In the genomic region with DNA sequence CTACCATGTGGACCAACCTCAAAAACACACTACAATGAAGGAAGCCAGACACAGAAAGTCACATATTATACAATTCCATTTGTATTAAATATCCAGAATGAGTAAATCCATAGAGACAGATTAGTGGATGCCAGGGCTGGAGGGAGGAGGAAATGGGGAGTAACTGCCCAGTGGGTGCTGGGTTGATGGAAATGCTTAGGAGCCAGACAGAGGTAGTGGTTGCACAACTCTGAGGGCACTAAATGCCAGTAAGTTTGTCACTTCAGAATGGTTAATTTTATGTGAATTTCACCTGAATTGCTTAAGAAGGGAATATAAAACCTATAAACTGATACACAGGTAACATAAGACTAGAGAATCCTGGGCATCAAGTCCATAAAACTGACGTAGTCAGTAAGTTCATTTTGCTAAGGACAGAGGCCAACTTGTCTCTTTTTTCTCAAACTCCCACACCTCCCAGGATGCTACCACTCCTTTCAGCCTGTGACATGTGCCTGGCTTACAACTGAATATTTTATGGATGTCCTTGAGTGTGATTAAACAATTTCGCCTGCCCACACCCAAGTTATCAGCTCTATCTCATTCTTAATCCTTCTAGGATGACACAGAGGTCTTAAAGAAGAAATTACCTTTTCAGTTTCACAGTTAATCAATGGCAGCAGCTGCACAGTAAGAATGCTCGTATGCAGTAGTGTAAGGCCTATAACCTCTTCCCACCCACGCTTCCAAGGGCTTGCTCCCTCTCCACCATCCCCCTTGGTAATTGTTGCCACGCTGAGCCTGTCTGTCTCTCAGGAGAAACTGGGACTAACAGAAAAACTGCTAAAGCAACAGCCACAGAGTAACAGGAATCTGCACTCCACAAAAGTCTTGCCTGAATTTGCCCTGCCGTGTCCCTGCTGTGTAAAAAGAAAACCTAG, we compare ENCODE assay signal across 15 cellular contexts. TPM values are rescaled to one million over a fixed set of nuclear protein-coding genes. Genes with fewer than 3 reads are reported as not detected.
DNase-seq lines count a peak whose midpoint lies in the region; ATAC-seq, FAIRE-seq and TF ChIP-seq lines count a peak whose summit lies in the region.
"Had no signal": no experiment of that assay in that cellular context is flagged by ENCODE, and none has a peak within 500 bp of the region (broad histone marks: within the 10 kb centered on the region; RNA-seq: fewer than 3 reads in every experiment).

No MANE protein-coding gene starts in this region.

- no peak for TF ChIP-seq EP300 in K562 (IDR thresholded peaks at IDR 0.05; ENCODE audit: low read length)

- H3K4me2 ChIP-seq in K562 (ENCODE audit: insufficient read depth, low read length): no peak overlapping the region

- no peak for FAIRE-seq in K562 (lab: Jason Lieb, UNC)
- FAIRE-seq: kidney had no signal

- intact Hi-C loops in K562 (cut with micrococcal nuclease): no loop called here

- no peak overlapping the region; the same call in 1 of the 2 replicates for H2AFZ ChIP-seq in K562 (ENCODE audit: low read depth, low read length)

- no peaks in the 10 kb centered on the region for H3K9me1 ChIP-seq in K562 (ENCODE audit: control insufficient read depth, insufficient read depth, low read length)

- H4K20me1 ChIP-seq in K562 (replicated peaks; ENCODE audit: control insufficient read depth, insufficient read depth, low read length): no peaks in the 10 kb centered on the region

- H3K9me3 Mint-ChIP-seq in activated T-cell treated with anti-CD3 and anti-CD28 coated beads, Interleukin-2, amount 50 U/mL, for 24 hours: no peaks in the 10 kb centered on the region

- peaks cover 0 to 3% of the 10 kb centered on the region in 2 experiments; a peak in 2 of 5 replicates for H3K4me1 ChIP-seq in K562 (replicated peaks in 1 of 2; ENCODE audit: control insufficient read depth in 2 of 2, insufficient read depth in 2 of 2, low read length in 2 of 2)

- no peak for TF ChIP-seq RAD21 in K562 (CRISPR knock-in tag; conservative IDR thresholded peaks at IDR 0.05 in 1 of 2, IDR thresholded peaks at IDR 0.05 in 1 of 2)

- H3K36me3 Mint-ChIP-seq in activated T-cell treated with anti-CD3 and anti-CD28 coated beads, Interleukin-2, amount 50 U/mL, for 24 hours (ENCODE audit: low read depth): peaks cover 28% of the 10 kb centered on the region
- H3K36me3 Mint-ChIP-seq in T-helper 17 cell (ENCODE audit: low read depth): peaks cover 8% of the 10 kb centered on the region

- H3K27me3 Mint-ChIP-seq in activated T-cell treated with anti-CD3 and anti-CD28 coated beads, Interleukin-2, amount 50 U/mL, for 24 hours: peaks cover 22% of the 10 kb centered on the region
- H3K27me3 Mint-ChIP-seq in T-helper 17 cell: peaks cover 31% of the 10 kb centered on the region

- no peaks in the 10 kb centered on the region for H3K36me3 ChIP-seq in K562 (ENCODE audit: control insufficient read depth, insufficient read depth, low read length)

- in situ Hi-C loops in K562 (cut with MboI): no loop called here

- H3K27me3 ChIP-seq in K562 (ENCODE audit: control insufficient read depth in 2 of 2, insufficient read depth in 2 of 2, low read length in 2 of 2): peaks cover 0 to 7% of the 10 kb centered on the region in 2 experiments; a peak in 2 of 5 replicates
- H3K27me3 ChIP-seq: MG63 had no signal

- H3K4me3 Mint-ChIP-seq in activated T-cell treated with anti-CD3 and anti-CD28 coated beads, Interleukin-2, amount 50 U/mL, for 24 hours: no peak overlapping the region
- no peak overlapping the region for H3K4me3 Mint-ChIP-seq in T-helper 17 cell
- H3K4me3 Mint-ChIP-seq: stimulated activated naive B cell treated with anti-CD40 and anti-IgM and Interleukin-4, amounts not matched to agents 10 μg/mL and 1 μg/mL and 100 μg/mL, for 72 hours had no signal

- CTCF ChIA-PET in K562 (lab: Yijun Ruan, JAX; ENCODE audit: low intra/inter-chr PET ratio): interaction anchor here (0.6 kb wide), 1 partner anchor 325 kb away, joined by 3 read pairs; no protein-coding TSS in a partner anchor

- TF ChIP-seq POLR2A in K562 (conservative IDR thresholded peaks at IDR 0.05): no peak

- no peak for TF ChIP-seq CTCF in K562 (IDR thresholded peaks at IDR 0.05 in 2 of 3, conservative IDR thresholded peaks at IDR 0.05 in 1 of 3; ENCODE audit: insufficient read depth in 2 of 3, low read depth in 1 of 3, low read length in 3 of 3)

- H3K27ac ChIP-seq in K562 (ENCODE audit: extremely low read depth, low read depth, low read length): no peak overlapping the region

- POLR2A ChIA-PET in K562 (lab: Yijun Ruan, JAX): no interaction called here

- no TSS peak for BruUV-seq in K562 (replicated peaks; lab: Mats Ljungman, UMichigan)

- no peak overlapping the region for H3K9ac ChIP-seq in K562 (ENCODE audit: insufficient read depth in 1 of 2, low read depth in 2 of 2, low read length in 2 of 2)

- H3K9me3 ChIP-seq in K562 (replicated peaks; ENCODE audit: control insufficient read depth, insufficient read depth, low read depth, low read length) (no peaks in the 10 kb centered on the region), T-helper 17 cell (ENCODE audit: control insufficient read depth, low read length, poor library complexity, severe bottlenecking) (no peaks in the 10 kb centered on the region)
- H3K9me3 ChIP-seq: MG63 had no signal

- H3K4me3 ChIP-seq in K562: no peak overlapping the region
- H3K4me3 ChIP-seq: MG63 had no signal

- peaks cover 13% of the 10 kb centered on the region for H3K4me1 Mint-ChIP-seq in activated T-cell treated with anti-CD3 and anti-CD28 coated beads, Interleukin-2, amount 50 U/mL, for 24 hours (ENCODE audit: low read depth)
- H3K4me1 Mint-ChIP-seq in T-helper 17 cell: peaks cover 13% of the 10 kb centered on the region

- peak overlapping the region; percentile 28 for H3K27ac Mint-ChIP-seq in activated T-cell treated with anti-CD3 and anti-CD28 coated beads, Interleukin-2, amount 50 U/mL, for 24 hours
- H3K27ac Mint-ChIP-seq in T-helper 17 cell: no peak overlapping the region
- H3K27ac Mint-ChIP-seq: stimulated activated naive B cell treated with anti-CD40 and anti-IgM and Interleukin-4, amounts not matched to agents 10 μg/mL and 1 μg/mL and 100 μg/mL, for 72 hours had no signal

- no peak for DNase-seq in activated T-cell treated with anti-CD3 and anti-CD28 coated beads, Interleukin-2, amount 50 U/mL, for 24 hours
- DNase-seq in activated T-cell treated with anti-CD3 and anti-CD28 coated beads for 4 hours (no peak), MV-4-11 (lab: John Stamatoyannopoulos, UW) (peak; percentile 39), K562 (ENCODE audit: extremely low read depth in 1 of 4, low spot score in 3 of 4) (no peak), renal cortical epithelial cell (ENCODE audit: low read depth) (peak; percentile 17), T-helper 17 cell (no peak), SHP77 (lab: John Stamatoyannopoulos, UW) (no peak)
- DNase-seq: kidney; MG63; retina; stimulated activated naive B cell treated with anti-CD40 and anti-IgM and Interleukin-4, amounts not matched to agents 10 μg/mL and 1 μg/mL and 100 μg/mL, for 72 hours had no signal

- no peaks in the 10 kb centered on the region for H3K79me2 ChIP-seq in K562 (ENCODE audit: control insufficient read depth, insufficient read depth, low read length)

- 23% methylated on average over 5 of the region's 6 CpGs for WGBS in K562 (ENCODE audit: insufficient coverage, low coverage, missing lambda C conversion rate)

- no peak for ATAC-seq in K562
- ATAC-seq in T-helper 17 cell: no peak
- no peak for ATAC-seq in GM18502 (IDR thresholded peaks at IDR 0.05; ENCODE audit: poor library complexity, unreplicated experiment)

TF ChIP-seq in K562, 482 proteins besides CTCF, POLR2A, EP300 and RAD21:
- TF ChIP-seq ZNF583 (CRISPR knock-in tag; IDR thresholded peaks at IDR 0.05): no peak
- TF ChIP-seq EGR1 (conservative IDR thresholded peaks at IDR 0.05): peak; percentile 43

RNA-seq across cellular contexts. Expression of a gene that starts 5.9 kb away (rescaled TPM):
- not detected in 2 replicates for total RNA-seq in K562 (2011; cell fraction: chromatin; rRNA removed; ENCODE audit: low replicate concordance)
- total RNA-seq in K562 (2011; cell fraction: nucleolus; rRNA removed): not detected in 2 replicates
- not detected in 2 replicates for total RNA-seq in K562 (2011; cell fraction: nucleoplasm; rRNA removed)
- total RNA-seq in K562 (2014; rRNA removed): not detected in 2 replicates
- not detected in 2 replicates for total RNA-seq in K562 (2014; rRNA removed; fragmentation: Illumina TruSeq; extraction: Trizol)
- not detected in 2 replicates for total RNA-seq in K562 (2015; rRNA removed; fragmentation: Illumina TruSeq; extraction: Trizol)
- total RNA-seq in K562 (2021): not detected in 2 replicates
- not detected in 2 replicates for polyA plus RNA-seq in K562 (2011; rRNA removed)
- polyA plus RNA-seq in K562 (2011; cell fraction: cytosol; rRNA removed): not detected in 2 replicates
- polyA plus RNA-seq in K562 (2011; cell fraction: nucleus; rRNA removed): not detected in 2 replicates
- not detected in 2 replicates for polyA plus RNA-seq in K562 (2012)
- polyA plus RNA-seq in K562 (2014; fragmentation: Illumina TruSeq; extraction: Trizol): not detected in 2 replicates
- not detected for polyA plus RNA-seq in K562 (2014; fragmentation: Nextera tagmentation; extraction: Ambion mirVana)
- not detected in 2 replicates for polyA plus RNA-seq in K562 (2014; rRNA removed)
- not detected in 2 replicates for polyA minus RNA-seq in K562 (2011; rRNA and poly(A)+ RNA removed)
- polyA minus RNA-seq in K562 (2011; cell fraction: cytosol; rRNA and poly(A)+ RNA removed): not detected in 2 replicates
- polyA minus RNA-seq in K562 (2011; cell fraction: nucleus; rRNA and poly(A)+ RNA removed): 0.27 and 0.33 TPM in 2 replicates
- not detected in 2 replicates for total RNA-seq in renal cortical epithelial cell
- not detected for total RNA-seq in T-helper 17 cell
- total RNA-seq: chondrocyte, glomerular endothelial cell, ureter had no signal

RNA-seq across cellular contexts. Expression of a gene that starts 33.5 kb away (rescaled TPM):
- total RNA-seq in K562 (2011; cell fraction: chromatin; rRNA removed; ENCODE audit: low replicate concordance): 5.6 and 7.1 TPM in 2 replicates
- 4.2 and 5.0 TPM in 2 replicates for total RNA-seq in K562 (2011; cell fraction: nucleolus; rRNA removed)
- total RNA-seq in K562 (2011; cell fraction: nucleoplasm; rRNA removed): 6.1 and 6.9 TPM in 2 replicates
- total RNA-seq in K562 (2014; rRNA removed) (4.1 and 4.6 TPM in 2 replicates), K562 (2014; rRNA removed; fragmentation: Illumina TruSeq; extraction: Trizol) (6.6 and 6.8 TPM in 2 replicates), K562 (2015; rRNA removed; fragmentation: Illumina TruSeq; extraction: Trizol) (4.1 and 6.3 TPM in 2 replicates), K562 (2021) (7.0 and 8.0 TPM in 2 replicates), renal cortical epithelial cell (5.2 and 7.5 TPM in 2 replicates), T-helper 17 cell (10 to 100 TPM; 16.5 to 18.6 TPM)
- polyA plus RNA-seq in K562 (2011; rRNA removed) (4.1 and 4.3 TPM in 2 replicates), K562 (2014; fragmentation: Illumina TruSeq; extraction: Trizol) (5.9 and 7.3 TPM in 2 replicates), K562 (2014; fragmentation: Nextera tagmentation; extraction: Ambion mirVana) (10 to 100 TPM; 11.4 to 11.8 TPM), K562 (2014; rRNA removed) (6.3 and 8.8 TPM in 2 replicates)
- polyA plus RNA-seq in K562 (2011; cell fraction: cytosol; rRNA removed): 1.0 and 1.4 TPM in 2 replicates
- polyA plus RNA-seq in K562 (2011; cell fraction: nucleus; rRNA removed): 3.4 and 3.8 TPM in 2 replicates
- 5.9 and 8.6 TPM in 2 replicates for polyA plus RNA-seq in K562 (2012)
- polyA minus RNA-seq in K562 (2011; rRNA and poly(A)+ RNA removed): 2.2 and 3.1 TPM in 2 replicates
- polyA minus RNA-seq in K562 (2011; cell fraction: cytosol; rRNA and poly(A)+ RNA removed): 0.76 and 1.5 TPM in 2 replicates
- polyA minus RNA-seq in K562 (2011; cell fraction: nucleus; rRNA and poly(A)+ RNA removed): 5.3 and 5.7 TPM in 2 replicates

Comparison
In these comparisons a context has a peak if more than half of its experiments do, and no peak if none do; other contexts are left out.
1. DNase-seq: peak in MV-4-11 (single experiment) and renal cortical epithelial cell (single experiment); none in activated T-cell treated with anti-CD3 and anti-CD28 coated beads, Interleukin-2, amount 50 U/mL, for 24 hours (single experiment), activated T-cell treated with anti-CD3 and anti-CD28 coated beads for 4 hours (single experiment), K562 (0 of 4), T-helper 17 cell (0 of 3) and SHP77 (0 of 2).